In the genomic region with DNA sequence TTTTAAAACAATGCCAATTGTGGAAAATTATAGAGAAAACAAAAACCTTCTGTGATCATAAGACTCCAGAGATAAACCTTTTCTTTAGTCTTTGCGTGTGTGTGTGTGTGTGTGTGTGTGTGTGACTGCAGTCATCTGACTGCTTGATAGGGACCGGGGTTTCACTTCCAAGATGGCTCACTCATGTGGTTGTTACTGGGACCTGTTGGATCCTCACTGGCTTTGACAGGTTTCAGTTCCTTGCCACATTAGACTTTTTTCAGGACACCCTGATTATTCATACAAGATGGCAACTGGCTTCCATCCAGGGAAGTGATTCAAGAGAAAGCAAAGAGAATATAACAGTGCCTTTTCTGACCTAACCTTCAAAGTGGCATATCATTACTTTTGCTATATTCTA, we compare ENCODE assay signal across 19 cellular contexts. TPM values are rescaled to one million over a fixed set of nuclear protein-coding genes. Genes with fewer than 3 reads are reported as not detected.
DNase-seq lines count a peak whose midpoint lies in the region; ATAC-seq and TF ChIP-seq lines count a peak whose summit lies in the region.
"Had no signal": no experiment of that assay in that cellular context is flagged by ENCODE, and none has a peak within 500 bp of the region (broad histone marks: within the 10 kb centered on the region; RNA-seq: fewer than 3 reads in every experiment).

No MANE protein-coding gene starts in this region.

- H3K4me3 Mint-ChIP-seq in activated T-helper 17 cell treated with anti-CD3 and anti-CD28 coated beads, Interleukin-2, amount 50 U/mL, for 72 hours = no peak overlapping the region
- H3K4me3 Mint-ChIP-seq: B cell; CD4-positive, CD25-positive, alpha-beta regulatory T cell; CD8-positive, alpha-beta memory T cell; H9 had no signal

- H3K4me1 ChIP-seq in colonic mucosa = no peaks in the 10 kb centered on the region

- no peak overlapping the region for H3K4me3 ChIP-seq in fibroblast of mammary gland (ENCODE audit: control insufficient read depth, low read depth, low read length)
- H3K4me3 ChIP-seq in colonic mucosa = no peak overlapping the region
- H3K4me3 ChIP-seq: BLaER1 treated with 17β-estradiol and CSF1 and Interleukin-3, amounts not matched to agents 10 nM and 100 nM; K562 had no signal

- peaks cover 13% of the 10 kb centered on the region for H3K9me3 Mint-ChIP-seq in activated T-helper 17 cell treated with anti-CD3 and anti-CD28 coated beads, Interleukin-2, amount 50 U/mL, for 72 hours

- H3K4me1 Mint-ChIP-seq in activated T-helper 17 cell treated with anti-CD3 and anti-CD28 coated beads, Interleukin-2, amount 50 U/mL, for 72 hours = peaks cover 4% of the 10 kb centered on the region
- H3K4me1 Mint-ChIP-seq: B cell; CD4-positive, CD25-positive, alpha-beta regulatory T cell; CD8-positive, alpha-beta memory T cell; H9 had no signal

- H3K27me3 Mint-ChIP-seq in activated T-helper 17 cell treated with anti-CD3 and anti-CD28 coated beads, Interleukin-2, amount 50 U/mL, for 72 hours = peaks cover 18% of the 10 kb centered on the region

- intact Hi-C loops in colonic mucosa (cut with DNase I) = no loop called here

- DNase-seq in MV-4-11 (lab: John Stamatoyannopoulos, UW) = peak; percentile 96
- peak; percentile 18 for DNase-seq in fibroblast of mammary gland (ENCODE audit: low read depth)
- no peak for DNase-seq in colonic mucosa
- no peak for DNase-seq in NOMO-1 treated with dmso at 0.1 percent for 144 hours (lab: John Stamatoyannopoulos, UW; ENCODE audit: unreplicated experiment)
- DNase-seq: CD4-positive, CD25-positive, alpha-beta regulatory T cell; CD8-positive, alpha-beta memory T cell; COR-L47; DMS 273 treated with DMSO at 0.1 percent for 48 hours; DMS53; DND-41; EL; H9; IMR-90 had no signal

- H3K27ac ChIP-seq in colonic mucosa = no peak overlapping the region
- H3K27ac ChIP-seq: BLaER1 treated with 17β-estradiol and CSF1 and Interleukin-3, amounts not matched to agents 10 nM and 100 nM had no signal

- ATAC-seq in GM21717 (IDR thresholded peaks at IDR 0.05; ENCODE audit: unreplicated experiment) (peak; percentile 56), HG02798 (IDR thresholded peaks at IDR 0.05; ENCODE audit: poor library complexity, unreplicated experiment) (no peak)
- peak; percentile 48 for ATAC-seq in activated T-helper 17 cell treated with anti-CD3 and anti-CD28 coated beads, Interleukin-2, amount 50 U/mL, for 72 hours (replicated peaks)
- ATAC-seq: K562 had no signal

- H3K36me3 Mint-ChIP-seq in activated T-helper 17 cell treated with anti-CD3 and anti-CD28 coated beads, Interleukin-2, amount 50 U/mL, for 72 hours (ENCODE audit: low read depth) = no peaks in the 10 kb centered on the region

- H3K9me3 ChIP-seq in colonic mucosa = no peaks in the 10 kb centered on the region

- no peaks in the 10 kb centered on the region for H3K36me3 ChIP-seq in colonic mucosa
- H3K36me3 ChIP-seq: BLaER1 treated with 17β-estradiol and CSF1 and Interleukin-3, amounts not matched to agents 10 nM and 100 nM had no signal

- no peak overlapping the region for H3K27ac Mint-ChIP-seq in activated T-helper 17 cell treated with anti-CD3 and anti-CD28 coated beads, Interleukin-2, amount 50 U/mL, for 72 hours
- H3K27ac Mint-ChIP-seq: B cell; CD4-positive, CD25-positive, alpha-beta regulatory T cell; H9 had no signal

- no peak for TF ChIP-seq CTCF in fibroblast of mammary gland (conservative IDR thresholded peaks at IDR 0.05; ENCODE audit: control insufficient read depth, insufficient read depth, low read depth, low read length)
- TF ChIP-seq CTCF in colonic mucosa (IDR thresholded peaks at IDR 0.05) = no peak

- no peak overlapping the region for H3K9ac ChIP-seq in colonic mucosa (ENCODE audit: low read depth in 2 of 2, low read length in 2 of 2)
- H3K9ac ChIP-seq: BLaER1 treated with 17β-estradiol and CSF1 and Interleukin-3, amounts not matched to agents 10 nM and 100 nM had no signal

- H3K27me3 ChIP-seq in colonic mucosa = no peaks in the 10 kb centered on the region

RNA-seq across cellular contexts. Expression of gene MAD2L1, which starts 21.9 kb away (rescaled TPM):
- total RNA-seq in activated T-helper 17 cell treated with anti-CD3 and anti-CD28 coated beads, Interleukin-2, amount 50 U/mL, for 72 hours = 10 to 100 TPM; 61.0 to 89.7 TPM
- total RNA-seq in colonic mucosa = 10 to 100 TPM; 13.7 to 35.9 TPM

Comparison
In these comparisons a context has a peak if more than half of its experiments do, and no peak if none do; other contexts are left out.
1. DNase-seq: peak in MV-4-11 (single experiment) and fibroblast of mammary gland (single experiment); none in colonic mucosa (single experiment) and NOMO-1 treated with dmso at 0.1 percent for 144 hours (single experiment).